ENCODE assay signal across 15 cellular contexts in genomic region chr14:93049867-93050331, GRCh38.
A peak's percentile ranks its signal among the peaks of the same experiment; 100 is the strongest.
DNase-seq lines count a peak whose midpoint lies in the region; ATAC-seq and TF ChIP-seq lines count a peak whose summit lies in the region.
"Had no signal": no experiment of that assay in that cellular context is flagged by ENCODE, and none has a peak within 500 bp of the region (broad histone marks: within the 10 kb centered on the region; RNA-seq: fewer than 3 reads in every experiment).

No MANE protein-coding gene starts in this region.

- H4K20me1 ChIP-seq in PC-3 (ENCODE audit: low read length) = no peaks in the 10 kb centered on the region

- H2AFZ ChIP-seq in PC-3 (ENCODE audit: low read length) = no peak overlapping the region

- no peak overlapping the region for H3K27ac ChIP-seq in AG04450 (ENCODE audit: low read depth, low read length)
- no peak overlapping the region for H3K27ac ChIP-seq in PC-3 (ENCODE audit: low read length)
- H3K27ac ChIP-seq: lower lobe of right lung had no signal

- H3K36me3 Mint-ChIP-seq in glutamatergic neuron (ENCODE audit: unreplicated experiment) (no peaks in the 10 kb centered on the region), progenitor cell of endocrine pancreas (ENCODE audit: insufficient read depth) (no peaks in the 10 kb centered on the region)

- H3K4me1 ChIP-seq in PC-3 (ENCODE audit: insufficient read depth, low read length) = peaks cover 47% of the 10 kb centered on the region

- no peaks in the 10 kb centered on the region for H3K9me2 ChIP-seq in PC-3 (replicated peaks; ENCODE audit: low read length)

- intact Hi-C loops in PC-3 (cut with micrococcal nuclease) = no loop called here

- H3K27me3 Mint-ChIP-seq in glutamatergic neuron (ENCODE audit: unreplicated experiment) (peaks cover 6% of the 10 kb centered on the region), progenitor cell of endocrine pancreas (no peaks in the 10 kb centered on the region)
- H3K27me3 Mint-ChIP-seq: B cell had no signal

- H3K27me3 ChIP-seq in AG04450 (ENCODE audit: control insufficient read depth, insufficient read depth, low read length) (peaks cover 6% of the 10 kb centered on the region), PC-3 (ENCODE audit: low read length) (no peaks in the 10 kb centered on the region)

- peak; percentile 8; the same call in 1 of the 2 replicates for ATAC-seq in PC-3
- no peak for ATAC-seq in HG03354 (IDR thresholded peaks at IDR 0.05; ENCODE audit: poor library complexity, severe bottlenecking, unreplicated experiment)

- POLR2A ChIA-PET in AG04450 (lab: Yijun Ruan, JAX) = no interaction called here
- POLR2A ChIA-PET in PC-3 (lab: Charles Lee; ENCODE audit: unreplicated experiment) = no interaction called here

- DNase-seq in AG04450 (ENCODE audit: low read depth, low spot score) = no peak
- DNase-seq in PC-3 = no peak
- DNase-seq in glutamatergic neuron = no peak
- no peak for DNase-seq in progenitor cell of endocrine pancreas (ENCODE audit: low spot score, unreplicated experiment)
- DNase-seq in SK-N-DZ (ENCODE audit: low spot score) = no peak
- no peak for DNase-seq in glomerular visceral epithelial cell (ENCODE audit: extremely low spot score)
- no peak for DNase-seq in erythroblast (lab: John Stamatoyannopoulos, UW)
- DNase-seq: activated CD4-positive, alpha-beta T cell treated with anti-CD3 and anti-CD28 coated beads, Interleukin-2, amount 50 U/mL, for 1 hour; activated gamma-delta T cell treated with Interleukin-2 at 50 U/mL for 16 hours; lower lobe of right lung; NCI-H1436; NK-92 treated with Interleukin-12 subunit alpha and Interleukin-12 subunit beta, amount 100 ng/mL, for 24 hours; SW 1271 had no signal

- H3K27ac Mint-ChIP-seq in glutamatergic neuron (ENCODE audit: unreplicated experiment) (peak overlapping the region; percentile 85), progenitor cell of endocrine pancreas (peak overlapping the region; percentile 73)

- H3K9ac ChIP-seq in PC-3 (ENCODE audit: low read length) = no peak overlapping the region

- H3F3A ChIP-seq in PC-3 (ENCODE audit: low read length, unreplicated experiment) = no peaks in the 10 kb centered on the region

- peaks cover 24% of the 10 kb centered on the region for H3K79me2 ChIP-seq in PC-3 (ENCODE audit: low read length)

- H3K4me3 ChIP-seq in AG04450 (ENCODE audit: low read depth, low read length) = no peak overlapping the region
- no peak overlapping the region for H3K4me3 ChIP-seq in PC-3 (ENCODE audit: low read length)
- H3K4me3 ChIP-seq: lower lobe of right lung had no signal

- no peak for TF ChIP-seq POLR2A in erythroblast (IDR thresholded peaks at IDR 0.05; ENCODE audit: low read length)

- no TSS peak for BruUV-seq in PC-3 (replicated peaks; lab: Mats Ljungman, UMichigan)

- H3K4me3 Mint-ChIP-seq in glutamatergic neuron (ENCODE audit: unreplicated experiment) (peak overlapping the region; percentile 52), progenitor cell of endocrine pancreas (ENCODE audit: low read depth) (no peak overlapping the region)
- H3K4me3 Mint-ChIP-seq: B cell had no signal

- peak overlapping the region; percentile 24; the same call in 1 of the 2 replicates for H3K4me2 ChIP-seq in PC-3 (ENCODE audit: low read length)

- TF ChIP-seq CTCF in AG04450 (IDR thresholded peaks at IDR 0.05; ENCODE audit: low read depth, low read length) = peak; percentile 16; the same call in 1 of the 2 replicates
- TF ChIP-seq CTCF in PC-3 (conservative IDR thresholded peaks at IDR 0.05; ENCODE audit: low read depth, low read length) = no peak
- TF ChIP-seq CTCF in glutamatergic neuron (IDR thresholded peaks at IDR 0.05; ENCODE audit: partially characterized antibody, unreplicated experiment) = no peak
- no peak for TF ChIP-seq CTCF in progenitor cell of endocrine pancreas (IDR thresholded peaks at IDR 0.05; ENCODE audit: unreplicated experiment)

- H3K9me3 Mint-ChIP-seq in glutamatergic neuron (ENCODE audit: unreplicated experiment) = peaks cover 1% of the 10 kb centered on the region
- no peaks in the 10 kb centered on the region for H3K9me3 Mint-ChIP-seq in progenitor cell of endocrine pancreas (ENCODE audit: low read depth)

- H3K9me3 ChIP-seq in AG04450 (ENCODE audit: control insufficient read depth, insufficient read depth, low read length) (no peaks in the 10 kb centered on the region; the same call in 1 of the 2 replicates), PC-3 (ENCODE audit: low read length) (no peaks in the 10 kb centered on the region)
- H3K9me3 ChIP-seq: lower lobe of right lung had no signal

- CTCF ChIA-PET in AG04450 (lab: Charles Lee) (interaction anchor here (0.6 to 1.9 kb wide), 3 partner anchors 32 to 493 kb away, joined by 3 to 8 read pairs (median 3); no protein-coding TSS in a partner anchor), PC-3 (lab: Charles Lee) (interaction anchor here (1.3 kb wide), 1 partner anchor 63 kb away, joined by 5 read pairs; no protein-coding TSS in a partner anchor)

- H3K36me3 ChIP-seq in PC-3 (ENCODE audit: low read depth, low read length) = no peaks in the 10 kb centered on the region
- H3K36me3 ChIP-seq: lower lobe of right lung had no signal

- H3K4me1 Mint-ChIP-seq in glutamatergic neuron (ENCODE audit: low read depth, unreplicated experiment) (peaks cover 30% of the 10 kb centered on the region), progenitor cell of endocrine pancreas (ENCODE audit: low read depth) (peaks cover 16% of the 10 kb centered on the region)
